ENCODE assay signal across 1 cellular context in the genomic region with DNA sequence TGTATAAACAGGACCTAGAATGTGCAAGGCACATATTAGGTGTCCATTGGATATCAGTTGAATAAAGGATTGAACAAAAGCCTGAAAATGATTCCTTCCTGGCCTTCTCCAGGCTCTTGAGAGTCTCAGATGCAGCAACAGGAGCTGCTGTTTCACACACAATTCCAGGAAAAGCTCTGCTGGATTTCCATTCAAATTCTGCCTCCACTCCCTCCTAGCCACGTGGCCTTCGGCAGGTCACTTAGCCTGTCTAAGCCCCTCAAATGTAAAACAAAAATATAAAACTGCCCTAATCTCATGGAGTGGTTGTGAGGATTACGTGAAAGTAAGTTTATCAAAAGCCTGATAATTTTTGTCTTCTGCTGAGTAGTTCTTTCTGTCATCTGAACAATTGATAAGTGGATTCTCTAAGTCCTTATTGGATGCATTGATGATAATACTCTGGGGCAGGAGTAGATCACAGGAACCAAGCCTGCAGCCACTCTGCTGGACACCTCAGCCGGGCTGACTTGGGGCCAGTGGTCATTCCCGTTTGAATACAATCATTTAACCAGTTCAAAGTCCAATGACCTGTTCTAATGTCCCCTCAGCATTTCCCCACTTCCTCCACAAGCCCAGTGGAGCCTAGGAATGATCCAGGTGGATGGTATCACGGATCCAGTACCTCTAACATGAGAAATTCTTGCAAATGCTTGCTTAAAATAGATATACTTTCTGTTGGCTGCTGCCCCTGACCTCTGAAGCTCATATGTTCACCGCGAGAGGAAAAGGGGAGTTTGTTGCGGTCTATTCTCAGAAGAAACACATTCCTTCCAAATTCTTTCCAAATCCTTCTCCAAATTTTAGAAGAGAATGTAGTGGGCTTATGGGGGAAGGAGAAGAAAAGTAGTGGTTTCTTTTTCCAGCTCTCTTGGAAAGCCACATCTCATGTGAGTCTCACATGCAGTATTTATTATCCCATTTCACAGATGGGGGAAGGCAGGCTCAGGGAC.
A peak's percentile ranks its signal among the peaks of the same experiment; 100 is the strongest.
TF ChIP-seq lines count a peak whose summit lies in the region.

No MANE protein-coding gene starts in this region.

TF ChIP-seq in HepG2, 621 proteins besides CTCF, POLR2A, EP300 and RAD21 (continued from another document and continues in another):
- TF ChIP-seq ZNF318 (CRISPR knock-in tag; IDR thresholded peaks at IDR 0.05) (no peak), ZNF317 (CRISPR knock-in tag; IDR thresholded peaks at IDR 0.05) (no peak), ZFP90 (CRISPR knock-in tag; IDR thresholded peaks at IDR 0.05; ENCODE audit: borderline replicate concordance) (no peak), GLI4 (CRISPR knock-in tag; IDR thresholded peaks at IDR 0.05; ENCODE audit: borderline replicate concordance) (no peak), MED1 (CRISPR knock-in tag; IDR thresholded peaks at IDR 0.05) (peak; percentile 39; the same call in 1 of the 2 replicates), NR2F6 (IDR thresholded peaks at IDR 0.05) (no peak), NR2F6 (CRISPR knock-in tag; IDR thresholded peaks at IDR 0.05) (peak; percentile 49), SP4 (CRISPR knock-in tag; IDR thresholded peaks at IDR 0.05) (peak; percentile 54; the same call in 1 of the 2 replicates), ATRX (CRISPR knock-in tag; IDR thresholded peaks at IDR 0.05; ENCODE audit: borderline replicate concordance) (no peak), RNF2 (conservative IDR thresholded peaks at IDR 0.05; ENCODE audit: low read depth) (no peak), ARID3A (IDR thresholded peaks at IDR 0.05; ENCODE audit: low read depth, low read length) (peak; percentile 52; the same call in 1 of the 2 replicates), FOSL2 (CRISPR knock-in tag; IDR thresholded peaks at IDR 0.05) (peak; percentile 44), JUNB (CRISPR knock-in tag; IDR thresholded peaks at IDR 0.05; ENCODE audit: borderline replicate concordance) (no peak), ZFP91 (CRISPR knock-in tag; IDR thresholded peaks at IDR 0.05; ENCODE audit: borderline replicate concordance) (no peak), ZNF629 (CRISPR knock-in tag; conservative IDR thresholded peaks at IDR 0.05) (peak; percentile 69), ZNF879 (CRISPR knock-in tag; IDR thresholded peaks at IDR 0.05) (no peak), THAP11 (CRISPR knock-in tag; IDR thresholded peaks at IDR 0.05) (0 out of 2 replicates have a peak, but pooled peaks have one; percentile 18), ZNF282 (IDR thresholded peaks at IDR 0.05; ENCODE audit: partially characterized antibody) (no peak), ZNF615 (CRISPR knock-in tag; IDR thresholded peaks at IDR 0.05; ENCODE audit: borderline replicate concordance) (no peak), ZNF780A (CRISPR knock-in tag; IDR thresholded peaks at IDR 0.05) (no peak), ZNF577 (CRISPR knock-in tag; IDR thresholded peaks at IDR 0.05; ENCODE audit: borderline replicate concordance, low read depth) (no peak), GZF1 (CRISPR knock-in tag; IDR thresholded peaks at IDR 0.05) (no peak), PHF21A (CRISPR knock-in tag; IDR thresholded peaks at IDR 0.05) (peak; percentile 68), POLR2G (IDR thresholded peaks at IDR 0.05; ENCODE audit: low read depth, low read length) (no peak), NR2F1 (CRISPR knock-in tag; IDR thresholded peaks at IDR 0.05) (no peak), KLF12 (CRISPR knock-in tag; IDR thresholded peaks at IDR 0.05; ENCODE audit: borderline replicate concordance) (no peak), NFKBIZ (CRISPR knock-in tag; IDR thresholded peaks at IDR 0.05) (no peak), NCOA5 (CRISPR knock-in tag; IDR thresholded peaks at IDR 0.05) (no peak), CC2D1A (CRISPR knock-in tag; IDR thresholded peaks at IDR 0.05) (no peak), HBP1 (CRISPR knock-in tag; IDR thresholded peaks at IDR 0.05; ENCODE audit: low read depth) (0 out of 2 replicates have a peak, but pooled peaks have one; percentile 25), ZNF343 (CRISPR knock-in tag; IDR thresholded peaks at IDR 0.05) (0 out of 2 replicates have a peak, but pooled peaks have one; percentile 45), ZFP82 (CRISPR knock-in tag; IDR thresholded peaks at IDR 0.05; ENCODE audit: borderline replicate concordance) (no peak), HNF4A (CRISPR knock-in tag; IDR thresholded peaks at IDR 0.05) (peak; percentile 93), SNAPC2 (CRISPR knock-in tag; IDR thresholded peaks at IDR 0.05) (no peak), BCLAF1 (IDR thresholded peaks at IDR 0.05) (no peak), NCOA1 (CRISPR knock-in tag; IDR thresholded peaks at IDR 0.05) (no peak), MXI1 (IDR thresholded peaks at IDR 0.05; ENCODE audit: borderline replicate concordance, low read depth, low read length) (no peak), RXRB (CRISPR knock-in tag; IDR thresholded peaks at IDR 0.05; ENCODE audit: borderline replicate concordance) (peak; percentile 93)
- TF ChIP-seq, protein P1, sequence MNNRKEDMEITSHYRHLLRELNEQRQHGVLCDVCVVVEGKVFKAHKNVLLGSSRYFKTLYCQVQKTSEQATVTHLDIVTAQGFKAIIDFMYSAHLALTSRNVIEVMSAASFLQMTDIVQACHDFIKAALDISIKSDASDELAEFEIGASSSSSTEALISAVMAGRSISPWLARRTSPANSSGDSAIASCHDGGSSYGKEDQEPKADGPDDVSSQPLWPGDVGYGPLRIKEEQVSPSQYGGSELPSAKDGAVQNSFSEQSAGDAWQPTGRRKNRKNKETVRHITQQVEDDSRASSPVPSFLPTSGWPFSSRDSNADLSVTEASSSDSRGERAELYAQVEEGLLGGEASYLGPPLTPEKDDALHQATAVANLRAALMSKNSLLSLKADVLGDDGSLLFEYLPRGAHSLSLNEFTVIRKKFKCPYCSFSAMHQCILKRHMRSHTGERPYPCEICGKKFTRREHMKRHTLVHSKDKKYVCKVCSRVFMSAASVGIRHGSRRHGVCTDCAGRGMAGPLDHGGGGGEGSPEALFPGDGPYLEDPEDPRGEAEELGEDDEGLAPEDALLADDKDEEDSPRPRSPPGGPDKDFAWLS (CRISPR knock-in tag; IDR thresholded peaks at IDR 0.05; ENCODE audit: borderline replicate concordance) = no peak; the same call in 1 of the 2 replicates
- TF ChIP-seq, protein P2, sequence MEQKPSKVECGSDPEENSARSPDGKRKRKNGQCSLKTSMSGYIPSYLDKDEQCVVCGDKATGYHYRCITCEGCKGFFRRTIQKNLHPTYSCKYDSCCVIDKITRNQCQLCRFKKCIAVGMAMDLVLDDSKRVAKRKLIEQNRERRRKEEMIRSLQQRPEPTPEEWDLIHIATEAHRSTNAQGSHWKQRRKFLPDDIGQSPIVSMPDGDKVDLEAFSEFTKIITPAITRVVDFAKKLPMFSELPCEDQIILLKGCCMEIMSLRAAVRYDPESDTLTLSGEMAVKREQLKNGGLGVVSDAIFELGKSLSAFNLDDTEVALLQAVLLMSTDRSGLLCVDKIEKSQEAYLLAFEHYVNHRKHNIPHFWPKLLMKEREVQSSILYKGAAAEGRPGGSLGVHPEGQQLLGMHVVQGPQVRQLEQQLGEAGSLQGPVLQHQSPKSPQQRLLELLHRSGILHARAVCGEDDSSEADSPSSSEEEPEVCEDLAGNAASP (CRISPR knock-in tag; IDR thresholded peaks at IDR 0.05; ENCODE audit: borderline replicate concordance) = no peak
